In genomic region chr15:86691091-86691490, GRCh38 we compare ENCODE assay signal across 13 cellular contexts.
DNase-seq lines count a peak whose midpoint lies in the region; TF ChIP-seq lines count a peak whose summit lies in the region.
"Had no signal": no experiment of that assay in that cellular context is flagged by ENCODE, and none has a peak within 500 bp of the region (broad histone marks: within the 10 kb centered on the region; RNA-seq: fewer than 3 reads in every experiment).

No MANE protein-coding gene starts in this region.

- H3K27me3 ChIP-seq in prostate gland (replicated peaks; ENCODE audit: insufficient read depth) = no peaks in the 10 kb centered on the region

- no peaks in the 10 kb centered on the region for H3K27me3 Mint-ChIP-seq in osteocyte (ENCODE audit: unreplicated experiment)
- H3K27me3 Mint-ChIP-seq: activated naive CD4-positive, alpha-beta T cell treated with anti-CD3 and anti-CD28 coated beads, Interleukin-2, amount 50 U/mL, for 24 hours had no signal

- H3K36me3 Mint-ChIP-seq in osteocyte (ENCODE audit: unreplicated experiment) = no peaks in the 10 kb centered on the region
- H3K36me3 Mint-ChIP-seq: activated naive CD4-positive, alpha-beta T cell treated with anti-CD3 and anti-CD28 coated beads, Interleukin-2, amount 50 U/mL, for 24 hours; CD8-positive, alpha-beta T cell had no signal

- TF ChIP-seq POLR2A in prostate gland (IDR thresholded peaks at IDR 0.05) = no peak

- H3K4me1 ChIP-seq in prostate gland (replicated peaks) = no peaks in the 10 kb centered on the region

- no peaks in the 10 kb centered on the region for H3K9me3 ChIP-seq in prostate gland

- H3K36me3 ChIP-seq in prostate gland = no peaks in the 10 kb centered on the region

- no peak overlapping the region for H3K4me3 ChIP-seq in prostate gland
- H3K4me3 ChIP-seq: smooth muscle cell had no signal

- peaks cover 17% of the 10 kb centered on the region for H3K9me3 Mint-ChIP-seq in osteocyte (ENCODE audit: unreplicated experiment)
- H3K9me3 Mint-ChIP-seq: activated naive CD4-positive, alpha-beta T cell treated with anti-CD3 and anti-CD28 coated beads, Interleukin-2, amount 50 U/mL, for 24 hours had no signal

- no peak for TF ChIP-seq CTCF in osteocyte (IDR thresholded peaks at IDR 0.05)
- no peak for TF ChIP-seq CTCF in prostate gland (IDR thresholded peaks at IDR 0.05)

- WGBS in prostate gland = 52% methylated on average over 2 of the region's 2 CpGs

- H3K4me3 Mint-ChIP-seq in osteocyte (ENCODE audit: unreplicated experiment) = no peak overlapping the region
- H3K4me3 Mint-ChIP-seq: activated naive CD4-positive, alpha-beta T cell treated with anti-CD3 and anti-CD28 coated beads, Interleukin-2, amount 50 U/mL, for 24 hours; CD8-positive, alpha-beta T cell had no signal

- no peak overlapping the region for H3K27ac ChIP-seq in prostate gland
- H3K27ac ChIP-seq: 22Rv1 had no signal

- intact Hi-C loops in prostate gland (cut with DNase I) = no loop called here

- DNase-seq in DMS 273 (lab: John Stamatoyannopoulos, UW; ENCODE audit: unreplicated experiment) (peak; percentile 20), DMS 273 treated with DMSO at 0.1 percent for 48 hours (lab: John Stamatoyannopoulos, UW) (no peak), NCI-H1694 treated with DMSO at 0.1 percent for 48 hours (lab: John Stamatoyannopoulos, UW) (peak; percentile 26), cerebellar cortex (ENCODE audit: low spot score) (peak; percentile 3), putamen (ENCODE audit: low spot score) (peak; percentile 1), osteocyte (ENCODE audit: extremely low spot score, unreplicated experiment) (no peak), prostate gland (ENCODE audit: low spot score) (no peak), NOMO-1 treated with DMSO at 0.1 percent for 48 hours (lab: John Stamatoyannopoulos, UW; ENCODE audit: unreplicated experiment) (no peak)
- DNase-seq: CD8-positive, alpha-beta T cell; NK-92 treated with Interleukin-12 subunit alpha and Interleukin-12 subunit beta, amount 100 ng/mL, for 24 hours had no signal

- H3K27ac Mint-ChIP-seq in osteocyte (ENCODE audit: unreplicated experiment) = no peak overlapping the region
- H3K27ac Mint-ChIP-seq: activated naive CD4-positive, alpha-beta T cell treated with anti-CD3 and anti-CD28 coated beads, Interleukin-2, amount 50 U/mL, for 24 hours; CD8-positive, alpha-beta T cell had no signal

- H3K4me1 Mint-ChIP-seq in osteocyte (ENCODE audit: unreplicated experiment) = no peaks in the 10 kb centered on the region
- H3K4me1 Mint-ChIP-seq: activated naive CD4-positive, alpha-beta T cell treated with anti-CD3 and anti-CD28 coated beads, Interleukin-2, amount 50 U/mL, for 24 hours had no signal

Comparison
In these comparisons a context has a peak if more than half of its experiments do, and no peak if none do; other contexts are left out.
1. DNase-seq: peak in DMS 273 (single experiment), NCI-H1694 treated with DMSO at 0.1 percent for 48 hours (single experiment), cerebellar cortex (single experiment) and putamen (single experiment); none in DMS 273 treated with DMSO at 0.1 percent for 48 hours (single experiment), osteocyte (single experiment), prostate gland (single experiment) and NOMO-1 treated with DMSO at 0.1 percent for 48 hours (single experiment).